In the genomic region with DNA sequence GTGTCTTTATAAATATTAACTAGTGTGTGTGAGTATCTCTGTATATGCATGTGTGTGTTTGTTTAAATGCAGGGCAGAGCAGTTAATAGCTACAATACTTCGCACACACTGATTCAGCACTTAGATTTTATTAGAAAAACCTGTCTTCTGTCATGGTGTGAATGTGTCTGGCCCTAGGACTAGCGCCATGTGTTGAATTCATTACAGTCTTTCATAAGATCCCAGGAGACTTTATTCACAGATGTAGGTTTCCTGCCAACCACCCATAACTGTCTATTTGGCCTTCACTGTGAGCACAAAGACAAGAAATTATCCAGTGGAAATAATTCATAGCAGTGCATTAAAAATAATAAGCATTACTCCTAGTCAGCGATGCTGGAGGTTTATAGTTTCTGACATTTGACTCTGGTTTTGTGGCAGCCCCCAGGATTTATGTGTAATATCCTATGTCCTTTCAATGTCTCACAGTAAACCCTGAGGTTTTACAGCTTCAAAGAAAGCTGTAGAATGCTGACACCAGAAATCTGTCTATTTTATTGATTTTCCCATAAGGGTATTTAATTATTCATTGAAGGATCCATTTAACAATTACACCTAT, we compare ENCODE assay signal across 15 cellular contexts.
A peak's percentile ranks its signal among the peaks of the same experiment; 100 is the strongest.
DNase-seq lines count a peak whose midpoint lies in the region; ATAC-seq and TF ChIP-seq lines count a peak whose summit lies in the region.
"Had no signal": no experiment of that assay in that cellular context is flagged by ENCODE, and none has a peak within 500 bp of the region (broad histone marks: within the 10 kb centered on the region; RNA-seq: fewer than 3 reads in every experiment).

No MANE protein-coding gene starts in this region.

- H3K4me1 ChIP-seq in BE2C (peaks cover 3% of the 10 kb centered on the region; the same call in 1 of the 2 replicates), PC-9 (replicated peaks; ENCODE audit: insufficient read depth) (no peaks in the 10 kb centered on the region)

- H3K36me3 ChIP-seq in BE2C (no peaks in the 10 kb centered on the region), PC-9 (ENCODE audit: low read depth) (no peaks in the 10 kb centered on the region)

- intact Hi-C loops in PC-9 (cut with micrococcal nuclease; ENCODE audit: unreplicated experiment): no loop called here

- H3K36me3 Mint-ChIP-seq in HFFc6 (ENCODE audit: low read depth): no peaks in the 10 kb centered on the region
- no peaks in the 10 kb centered on the region for H3K36me3 Mint-ChIP-seq in stimulated activated effector memory CD8-positive, alpha-beta T cell treated with anti-CD3 and anti-CD28 coated beads, Interleukin-12 subunit alpha, Interleukin-12 subunit beta, amount 100 ng/mL, for 72 hours

- H3K79me2 ChIP-seq in PC-9 (ENCODE audit: low read depth): no peaks in the 10 kb centered on the region

- no peaks in the 10 kb centered on the region for H3K4me1 Mint-ChIP-seq in HFFc6 (ENCODE audit: low read depth)
- H3K4me1 Mint-ChIP-seq in stimulated activated effector memory CD8-positive, alpha-beta T cell treated with anti-CD3 and anti-CD28 coated beads, Interleukin-12 subunit alpha, Interleukin-12 subunit beta, amount 100 ng/mL, for 72 hours: no peaks in the 10 kb centered on the region

- H3K4me2 ChIP-seq in PC-9: no peak overlapping the region

- H3F3A ChIP-seq in PC-9 (ENCODE audit: insufficient read depth, low read depth): no peaks in the 10 kb centered on the region

- no peaks in the 10 kb centered on the region for H4K20me1 ChIP-seq in PC-9 (ENCODE audit: insufficient read depth)

- no TSS peak for BruUV-seq in PC-9 (replicated peaks; lab: Mats Ljungman, UMichigan)

- peaks cover 2% of the 10 kb centered on the region; the same call in 1 of the 2 replicates for H3K27me3 Mint-ChIP-seq in HFFc6 (ENCODE audit: insufficient read depth)

- peak; percentile 25 for DNase-seq in BE2C
- DNase-seq in NCI-H1092 (lab: John Stamatoyannopoulos, UW): peak; percentile 17
- no peak for DNase-seq in PC-9
- DNase-seq in fibroblast of the conjunctiva (ENCODE audit: low read depth): peak; percentile 22
- DNase-seq in SKM-1 (lab: John Stamatoyannopoulos, UW; ENCODE audit: unreplicated experiment): no peak
- DNase-seq in HFFc6: no peak
- DNase-seq in stimulated activated effector memory CD8-positive, alpha-beta T cell treated with anti-CD3 and anti-CD28 coated beads, Interleukin-12 subunit alpha, Interleukin-12 subunit beta, amount 100 ng/mL, for 72 hours (ENCODE audit: low spot score in 2 of 2): no peak
- DNase-seq: amniotic stem cell, GDM1, hypothalamus, KG1, NCI-H774, SIG-M5 had no signal

- no peak overlapping the region for H3K27ac ChIP-seq in PC-9

- no peaks in the 10 kb centered on the region for H3K27me3 ChIP-seq in BE2C
- H3K27me3 ChIP-seq in PC-9 (ENCODE audit: insufficient read depth, low read depth): no peaks in the 10 kb centered on the region

- H3K9me2 ChIP-seq in PC-9 (ENCODE audit: insufficient read depth): no peaks in the 10 kb centered on the region

- CTCF ChIA-PET in PC-9 (lab: Charles Lee): no interaction called here

- no peak for TF ChIP-seq CTCF in BE2C (IDR thresholded peaks at IDR 0.05; ENCODE audit: low read depth, low read length)
- no peak for TF ChIP-seq CTCF in PC-9 (conservative IDR thresholded peaks at IDR 0.05)
- no peak for TF ChIP-seq CTCF in HFFc6 (IDR thresholded peaks at IDR 0.05)

- H3K4me3 ChIP-seq in BE2C (ENCODE audit: low read depth, low read length) (no peak overlapping the region), PC-9 (no peak overlapping the region)
- H3K4me3 ChIP-seq: lung had no signal

- H2AFZ ChIP-seq in PC-9: 0 out of 2 replicates have a peak overlapping the region, but pooled peaks have one; percentile 27

- H3K9me3 Mint-ChIP-seq in HFFc6: peaks cover 9% of the 10 kb centered on the region
- peaks cover 8% of the 10 kb centered on the region for H3K9me3 Mint-ChIP-seq in stimulated activated effector memory CD8-positive, alpha-beta T cell treated with anti-CD3 and anti-CD28 coated beads, Interleukin-12 subunit alpha, Interleukin-12 subunit beta, amount 100 ng/mL, for 72 hours

- no peaks in the 10 kb centered on the region for H3K9me3 ChIP-seq in BE2C
- H3K9me3 ChIP-seq in PC-9 (ENCODE audit: insufficient read depth, low read depth): no peaks in the 10 kb centered on the region

- no peak for ATAC-seq in HG03175 (IDR thresholded peaks at IDR 0.05; ENCODE audit: unreplicated experiment)
- ATAC-seq in stimulated activated effector memory CD8-positive, alpha-beta T cell treated with anti-CD3 and anti-CD28 coated beads, Interleukin-12 subunit alpha, Interleukin-12 subunit beta, amount 100 ng/mL, for 72 hours: no peak

- H3K4me3 Mint-ChIP-seq in HFFc6: no peak overlapping the region
- H3K4me3 Mint-ChIP-seq in stimulated activated effector memory CD8-positive, alpha-beta T cell treated with anti-CD3 and anti-CD28 coated beads, Interleukin-12 subunit alpha, Interleukin-12 subunit beta, amount 100 ng/mL, for 72 hours: no peak overlapping the region

- H3K27ac Mint-ChIP-seq in HFFc6: no peak overlapping the region
- no peak overlapping the region for H3K27ac Mint-ChIP-seq in stimulated activated effector memory CD8-positive, alpha-beta T cell treated with anti-CD3 and anti-CD28 coated beads, Interleukin-12 subunit alpha, Interleukin-12 subunit beta, amount 100 ng/mL, for 72 hours

- POLR2A ChIA-PET in PC-9 (lab: Charles Lee; ENCODE audit: unreplicated experiment): no interaction called here

Comparison
In these comparisons a context has a peak if more than half of its experiments do, and no peak if none do; other contexts are left out.
1. DNase-seq: peak in BE2C (single experiment), NCI-H1092 (single experiment) and fibroblast of the conjunctiva (single experiment); none in PC-9 (0 of 2), SKM-1 (single experiment), HFFc6 (single experiment) and stimulated activated effector memory CD8-positive, alpha-beta T cell treated with anti-CD3 and anti-CD28 coated beads, Interleukin-12 subunit alpha, Interleukin-12 subunit beta, amount 100 ng/mL, for 72 hours (0 of 2).